In the genomic region with DNA sequence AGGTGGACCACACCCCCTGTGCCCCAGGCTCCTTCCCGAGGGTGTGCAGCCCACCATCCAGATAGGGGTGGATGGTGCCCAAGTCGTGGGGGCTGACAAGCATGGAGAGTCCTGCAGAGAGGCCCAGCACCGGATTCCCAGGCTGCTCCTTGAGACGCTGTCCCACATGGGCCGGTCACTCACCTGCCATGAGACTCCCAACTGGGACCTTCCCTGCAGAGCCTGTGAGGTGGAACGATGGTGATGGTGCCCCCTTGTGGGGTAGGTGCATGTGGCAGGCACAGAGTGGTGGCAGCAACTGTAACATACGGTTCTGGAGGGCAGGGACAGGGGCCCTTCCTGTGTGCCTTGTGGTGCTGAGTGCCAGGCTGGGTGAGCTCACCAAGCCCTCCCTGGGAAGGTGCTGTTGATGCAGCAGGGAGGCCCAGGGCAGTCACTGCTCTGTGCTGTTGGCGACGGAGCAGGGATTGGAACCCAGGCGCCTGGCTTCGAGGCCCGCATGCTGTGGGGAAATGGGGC, we compare ENCODE assay signal across 1 cellular context.
TF ChIP-seq lines count a peak whose summit lies in the region.

No MANE protein-coding gene starts in this region.

TF ChIP-seq in HEK293T, 16 proteins besides CTCF, POLR2A, EP300 and RAD21 (continued from another document):
- TF ChIP-seq, protein P1, sequence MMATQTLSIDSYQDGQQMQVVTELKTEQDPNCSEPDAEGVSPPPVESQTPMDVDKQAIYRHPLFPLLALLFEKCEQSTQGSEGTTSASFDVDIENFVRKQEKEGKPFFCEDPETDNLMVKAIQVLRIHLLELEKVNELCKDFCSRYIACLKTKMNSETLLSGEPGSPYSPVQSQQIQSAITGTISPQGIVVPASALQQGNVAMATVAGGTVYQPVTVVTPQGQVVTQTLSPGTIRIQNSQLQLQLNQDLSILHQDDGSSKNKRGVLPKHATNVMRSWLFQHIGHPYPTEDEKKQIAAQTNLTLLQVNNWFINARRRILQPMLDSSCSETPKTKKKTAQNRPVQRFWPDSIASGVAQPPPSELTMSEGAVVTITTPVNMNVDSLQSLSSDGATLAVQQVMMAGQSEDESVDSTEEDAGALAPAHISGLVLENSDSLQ (IDR thresholded peaks at IDR 0.05): no peak
- TF ChIP-seq SP1 (IDR thresholded peaks at IDR 0.05): no peak
- no peak for TF ChIP-seq LEF1 (IDR thresholded peaks at IDR 0.05; ENCODE audit: borderline replicate concordance)
- no peak for TF ChIP-seq FOXM1 (IDR thresholded peaks at IDR 0.05; ENCODE audit: borderline replicate concordance)
- TF ChIP-seq FOXA1 (IDR thresholded peaks at IDR 0.05): no peak
- TF ChIP-seq FOXK2 (IDR thresholded peaks at IDR 0.05): no peak
- no peak for TF ChIP-seq ZNF384 (IDR thresholded peaks at IDR 0.05)
- no peak for TF ChIP-seq NFRKB (IDR thresholded peaks at IDR 0.05)
- TF ChIP-seq ELF4 (IDR thresholded peaks at IDR 0.05): no peak
